ENCODE assay signal across 4 cellular contexts in the genomic region with DNA sequence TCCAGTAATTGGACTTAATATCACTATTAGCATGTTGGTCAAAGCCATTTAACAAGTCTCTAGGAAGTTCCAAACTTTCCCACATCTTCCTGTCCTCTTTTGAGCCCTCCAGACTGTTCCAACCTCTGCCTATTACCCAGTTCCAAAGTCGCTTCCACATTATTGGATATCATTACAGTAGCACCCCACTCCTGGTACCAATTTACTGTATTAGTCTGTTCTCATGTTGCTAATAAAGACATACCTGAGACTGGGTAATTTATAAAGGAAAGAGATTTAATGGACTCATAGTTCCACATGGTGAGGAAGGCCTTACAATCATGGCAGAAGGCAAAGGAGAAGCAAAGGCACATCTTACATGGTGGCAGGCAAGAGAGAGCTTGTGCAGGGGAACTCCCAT. TPM values are rescaled to one million over a fixed set of nuclear protein-coding genes. Genes with fewer than 3 reads are reported as not detected.
"Had no signal": no experiment of that assay in that cellular context is flagged by ENCODE, and none has a peak within 500 bp of the region (broad histone marks: within the 10 kb centered on the region; RNA-seq: fewer than 3 reads in every experiment).

No MANE protein-coding gene starts in this region.

RNA-seq across cellular contexts. Expression of gene PRDM13, which starts 31.7 kb away (rescaled TPM):
- total RNA-seq: GM23248, H4, H9, HFFc6 had no signal
- polyA plus RNA-seq: GM23248 had no signal
